ENCODE assay signal across 7 cellular contexts in the genomic region with DNA sequence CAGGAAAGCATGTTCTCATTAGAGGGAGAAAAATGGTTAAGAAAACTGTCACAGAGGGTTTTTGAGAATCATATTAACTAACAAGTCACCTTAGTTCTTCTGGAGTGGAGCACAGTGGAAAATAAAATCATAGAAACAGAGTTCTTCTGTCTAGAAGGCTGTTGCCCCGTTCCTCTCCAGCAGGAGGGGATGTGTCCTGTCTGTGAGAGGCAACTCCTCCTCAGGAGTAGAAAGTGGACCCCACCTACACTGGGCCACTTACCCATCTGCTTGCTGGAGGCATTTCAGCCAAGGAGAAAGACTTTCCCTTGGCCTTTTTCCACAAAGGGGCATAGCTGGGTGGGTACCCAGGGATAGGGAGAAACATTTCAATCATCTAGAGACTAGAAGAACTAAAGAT.
DNase-seq lines count a peak whose midpoint lies in the region; ATAC-seq and TF ChIP-seq lines count a peak whose summit lies in the region.

No MANE protein-coding gene starts in this region.

- H3K9ac ChIP-seq in Karpas-422 (ENCODE audit: low read length) = no peak overlapping the region

- no peaks in the 10 kb centered on the region for H3K9me3 Mint-ChIP-seq in activated T-cell treated with anti-CD3 and anti-CD28 coated beads, Interleukin-2, amount 50 U/mL, for 24 hours

- no peak overlapping the region for H3K4me3 ChIP-seq in GM06990 (replicated peaks; ENCODE audit: low read depth, low read length)
- no peak overlapping the region for H3K4me3 ChIP-seq in Karpas-422 (ENCODE audit: low read length)
- no peak overlapping the region for H3K4me3 ChIP-seq in ascending aorta

- H3K9me2 ChIP-seq in Karpas-422 (replicated peaks; ENCODE audit: insufficient read depth, low read length) = no peaks in the 10 kb centered on the region

- no peak overlapping the region for H3K4me2 ChIP-seq in Karpas-422 (ENCODE audit: low read depth, low read length, poor library complexity, severe bottlenecking)

- H3K9me3 ChIP-seq in Karpas-422 (ENCODE audit: low read length) (no peaks in the 10 kb centered on the region), ascending aorta (no peaks in the 10 kb centered on the region)

- H3K27ac Mint-ChIP-seq in activated T-cell treated with anti-CD3 and anti-CD28 coated beads, Interleukin-2, amount 50 U/mL, for 24 hours = no peak overlapping the region

- intact Hi-C loops in ascending aorta (cut with DNase I) = no loop called here

- no peaks in the 10 kb centered on the region for H3K27me3 ChIP-seq in GM06990 (replicated peaks; ENCODE audit: control insufficient read depth, insufficient read depth, low read length)
- H3K27me3 ChIP-seq in Karpas-422 (ENCODE audit: low read length) = no peaks in the 10 kb centered on the region
- H3K27me3 ChIP-seq in ascending aorta = no peaks in the 10 kb centered on the region

- DNase-seq in GM06990 (ENCODE audit: extremely low read depth, insufficient read length) (no peak), Karpas-422 (peak; percentile 62), kidney tubule cell (ENCODE audit: low spot score) (peak; percentile 35), ascending aorta (ENCODE audit: low spot score in 2 of 2) (no peak)
- DNase-seq in activated T-cell treated with anti-CD3 and anti-CD28 coated beads, Interleukin-2, amount 50 U/mL, for 24 hours = peak; percentile 32

- H3K4me3 Mint-ChIP-seq in activated T-cell treated with anti-CD3 and anti-CD28 coated beads, Interleukin-2, amount 50 U/mL, for 24 hours = no peak overlapping the region

- H3K79me2 ChIP-seq in Karpas-422 (ENCODE audit: low read length) = no peaks in the 10 kb centered on the region

- H3K27me3 Mint-ChIP-seq in activated T-cell treated with anti-CD3 and anti-CD28 coated beads, Interleukin-2, amount 50 U/mL, for 24 hours = peaks cover 6% of the 10 kb centered on the region

- H3K4me1 ChIP-seq in Karpas-422 (ENCODE audit: low read length) (peaks cover 4% of the 10 kb centered on the region; the same call in 1 of the 2 replicates), ascending aorta (peaks cover 0 to 7% of the 10 kb centered on the region in 2 donors)

- H3K36me3 Mint-ChIP-seq in activated T-cell treated with anti-CD3 and anti-CD28 coated beads, Interleukin-2, amount 50 U/mL, for 24 hours (ENCODE audit: low read depth) = no peaks in the 10 kb centered on the region

- TF ChIP-seq CTCF in GM06990 (IDR thresholded peaks at IDR 0.05; ENCODE audit: insufficient read depth, low read length, poor library complexity, severe bottlenecking) (peak; percentile 68), ascending aorta (IDR thresholded peaks at IDR 0.05) (peak in 1 of 3 experiments; percentile 16)

- ATAC-seq in GM21576 (IDR thresholded peaks at IDR 0.05; ENCODE audit: unreplicated experiment) = peak; percentile 60
- ATAC-seq in HG02840 (IDR thresholded peaks at IDR 0.05; ENCODE audit: low FRiP score, unreplicated experiment) = no peak

- no peak overlapping the region for H2AFZ ChIP-seq in Karpas-422 (ENCODE audit: low read length)

- H3K36me3 ChIP-seq in GM06990 (ENCODE audit: control insufficient read depth, insufficient read depth, low read length) (no peaks in the 10 kb centered on the region), Karpas-422 (ENCODE audit: insufficient read depth, low read length) (no peaks in the 10 kb centered on the region), ascending aorta (no peaks in the 10 kb centered on the region)

- H3K27ac ChIP-seq in Karpas-422 (ENCODE audit: low read length) = no peak overlapping the region
- H3K27ac ChIP-seq in ascending aorta = no peak overlapping the region

- no peaks in the 10 kb centered on the region for H4K20me1 ChIP-seq in Karpas-422 (ENCODE audit: insufficient read depth, low read depth, low read length)

- H3K4me1 Mint-ChIP-seq in activated T-cell treated with anti-CD3 and anti-CD28 coated beads, Interleukin-2, amount 50 U/mL, for 24 hours (ENCODE audit: low read depth) = no peaks in the 10 kb centered on the region

Comparison
In these comparisons a context has a peak if more than half of its experiments do, and no peak if none do; other contexts are left out.
1. DNase-seq: peak in Karpas-422 (single experiment), activated T-cell treated with anti-CD3 and anti-CD28 coated beads, Interleukin-2, amount 50 U/mL, for 24 hours (single experiment) and kidney tubule cell (single experiment); none in GM06990 (single experiment) and ascending aorta (0 of 2).